In genomic region chr7:125670926-125671572, GRCh38 we compare ENCODE assay signal across 8 cellular contexts.
DNase-seq lines count a peak whose midpoint lies in the region; ATAC-seq and TF ChIP-seq lines count a peak whose summit lies in the region.

No MANE protein-coding gene starts in this region.

- TF ChIP-seq CTCF in GM10266 (IDR thresholded peaks at IDR 0.05; ENCODE audit: control insufficient read depth, insufficient read depth, low read depth, missing control alignments) (peak; percentile 53), LNCaP clone FGC (IDR thresholded peaks at IDR 0.05; ENCODE audit: control insufficient read depth, extremely low read depth, insufficient read depth) (peak; percentile 60), brain (conservative IDR thresholded peaks at IDR 0.05) (peak; percentile 75 to 83), neural progenitor cell (IDR thresholded peaks at IDR 0.05) (peak; percentile 77)

- H3K4me3 ChIP-seq in LNCaP clone FGC (ENCODE audit: low read depth, low read length), result no peak overlapping the region
- no peak overlapping the region for H3K4me3 ChIP-seq in neural progenitor cell

- no peaks in the 10 kb centered on the region for H3F3A ChIP-seq in neural progenitor cell (ENCODE audit: low read depth)

- intact Hi-C loops in left cardiac atrium (cut with DNase I), result loop anchor here in 1 of 2 donors (5.0 kb wide), 1 partner anchor 609 kb away; no protein-coding TSS in a partner anchor

- no peaks in the 10 kb centered on the region for H3K9me3 Mint-ChIP-seq in brain
- no peaks in the 10 kb centered on the region for H3K9me3 Mint-ChIP-seq in neural progenitor cell

- H4K20me1 ChIP-seq in neural progenitor cell (ENCODE audit: low read depth), result no peaks in the 10 kb centered on the region

- H3K36me3 Mint-ChIP-seq in brain, result no peaks in the 10 kb centered on the region
- H3K36me3 Mint-ChIP-seq in neural progenitor cell, result no peaks in the 10 kb centered on the region

- H3K4me1 ChIP-seq in neural progenitor cell, result no peaks in the 10 kb centered on the region

- H3K4me2 ChIP-seq in neural progenitor cell, result no peak overlapping the region

- H3K27ac Mint-ChIP-seq in brain, result no peak overlapping the region
- no peak overlapping the region for H3K27ac Mint-ChIP-seq in neural progenitor cell

- DNase-seq in GM10266 (ENCODE audit: extremely low spot score) (no peak), LNCaP clone FGC (ENCODE audit: low read depth) (no peak), neural progenitor cell (ENCODE audit: low spot score) (peak; percentile 50), mesenteric fat pad (ENCODE audit: low spot score) (no peak), left cardiac atrium (no peak)
- no peak for DNase-seq in stimulated activated CD4-positive, alpha-beta T cell treated with anti-CD3 and anti-CD28 coated beads, Interleukin-4, amount 100 ng/mL, for 24 hours

- no peak overlapping the region for H3K4me3 Mint-ChIP-seq in brain
- no peak overlapping the region for H3K4me3 Mint-ChIP-seq in neural progenitor cell

- no peaks in the 10 kb centered on the region for H3K4me1 Mint-ChIP-seq in brain
- H3K4me1 Mint-ChIP-seq in neural progenitor cell, result peaks cover 4% of the 10 kb centered on the region

- ATAC-seq in GM21737 (IDR thresholded peaks at IDR 0.05; ENCODE audit: unreplicated experiment), result no peak
- no peak for ATAC-seq in left cardiac atrium

- H3K9me3 ChIP-seq in neural progenitor cell (ENCODE audit: low read depth), result no peaks in the 10 kb centered on the region

- no peak overlapping the region for H3K9ac ChIP-seq in neural progenitor cell

- no peak overlapping the region for H3K27ac ChIP-seq in neural progenitor cell

- H2AFZ ChIP-seq in neural progenitor cell (replicated peaks), result no peak overlapping the region

- H3K79me2 ChIP-seq in neural progenitor cell (ENCODE audit: low read depth), result no peaks in the 10 kb centered on the region

- no peaks in the 10 kb centered on the region for H3K27me3 ChIP-seq in neural progenitor cell

- H3K27me3 Mint-ChIP-seq in brain, result no peaks in the 10 kb centered on the region
- no peaks in the 10 kb centered on the region for H3K27me3 Mint-ChIP-seq in neural progenitor cell (ENCODE audit: insufficient read depth, low read depth)

- H3K36me3 ChIP-seq in neural progenitor cell, result no peaks in the 10 kb centered on the region
